ENCODE assay signal across 8 cellular contexts in the genomic region with DNA sequence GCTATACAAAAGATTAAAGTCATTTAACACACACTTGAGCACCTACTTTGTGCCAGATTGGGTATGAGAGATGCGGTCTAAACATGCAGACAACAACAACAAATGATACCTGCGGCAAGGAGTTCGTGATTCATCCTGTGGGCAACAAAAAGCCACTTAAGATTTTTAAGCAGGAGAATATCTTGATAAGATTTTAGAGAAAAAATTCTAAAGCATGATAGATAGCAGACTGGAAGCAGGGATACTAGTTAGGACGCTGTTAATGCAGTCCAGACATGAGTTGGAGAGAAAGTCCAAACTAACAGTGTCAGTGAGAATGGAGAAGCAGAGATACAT. TPM values are rescaled to one million over a fixed set of nuclear protein-coding genes. Genes with fewer than 3 reads are reported as not detected.
A peak's percentile ranks its signal among the peaks of the same experiment; 100 is the strongest.
DNase-seq lines count a peak whose midpoint lies in the region; ATAC-seq and TF ChIP-seq lines count a peak whose summit lies in the region.

No MANE protein-coding gene starts in this region.

- H3K4me3 ChIP-seq in heart right ventricle, result peak overlapping the region in 5 of 10 donors; percentile 63 to 84 (median 74)
- H3K4me3 ChIP-seq in adipocyte (ENCODE audit: low read length), result peak overlapping the region; percentile 81
- no peak overlapping the region for H3K4me3 ChIP-seq in upper lobe of right lung

- intact Hi-C loops in heart right ventricle (cut with DNase I) (loop anchor here in 6 of 10 donors (2.0 to 5.0 kb wide), 9 partner anchors 46 to 401 kb away; a partner anchor contains a TSS), Right ventricle myocardium superior (cut with DNase I) (loop anchor here (5.0 kb wide), 1 partner anchor 49 kb away; no protein-coding TSS in a partner anchor), upper lobe of right lung (cut with DNase I) (no loop called here)

- DNase-seq in heart right ventricle (no peak), Right ventricle myocardium superior (no peak), adipocyte (ENCODE audit: low read depth) (no peak), mesothelial cell of epicardium (ENCODE audit: low spot score in 2 of 2, unreplicated experiment in 2 of 2) (no peak), upper lobe of right lung (no peak), NCI-H2227 treated with DMSO at 0.1 percent for 48 hours (lab: John Stamatoyannopoulos, UW) (no peak), amygdala (lab: John Stamatoyannopoulos, UW) (no peak)

- no peaks in the 10 kb centered on the region for H3K9me3 ChIP-seq in heart right ventricle
- H3K9me3 ChIP-seq in adipocyte (ENCODE audit: control insufficient read depth, low read length), result no peaks in the 10 kb centered on the region
- no peaks in the 10 kb centered on the region for H3K9me3 ChIP-seq in upper lobe of right lung

- H3K27ac Mint-ChIP-seq in mesothelial cell of epicardium, result peak overlapping the region; percentile 97

- H3K36me3 ChIP-seq in heart right ventricle (no peaks in the 10 kb centered on the region), adipocyte (ENCODE audit: control insufficient read depth, insufficient read depth, low read length, severe bottlenecking) (no peaks in the 10 kb centered on the region), upper lobe of right lung (no peaks in the 10 kb centered on the region)

- H3K27ac ChIP-seq in heart right ventricle, result peak overlapping the region; percentile 93 to 99 (median 98)
- H3K27ac ChIP-seq in upper lobe of right lung, result peak overlapping the region; percentile 94

- H3K27me3 ChIP-seq in heart right ventricle (no peaks in the 10 kb centered on the region), adipocyte (replicated peaks; ENCODE audit: control insufficient read depth, insufficient read depth, low read length) (no peaks in the 10 kb centered on the region), upper lobe of right lung (no peaks in the 10 kb centered on the region)

- WGBS in heart right ventricle, 2 donors, result 37 to 51% methylated on average over 4 of the region's 4 CpGs

- no peaks in the 10 kb centered on the region for H3K36me3 Mint-ChIP-seq in mesothelial cell of epicardium

- H3K9me3 Mint-ChIP-seq in mesothelial cell of epicardium, result no peaks in the 10 kb centered on the region

- H3K4me1 ChIP-seq in heart right ventricle (peaks cover 0 to 44% (median 36%) of the 10 kb centered on the region in 9 donors), adipocyte (ENCODE audit: control insufficient read depth, insufficient read depth, low read length) (peaks cover 26% of the 10 kb centered on the region), upper lobe of right lung (peaks cover 32% of the 10 kb centered on the region)

- H3K4me1 Mint-ChIP-seq in mesothelial cell of epicardium, result peaks cover 50% of the 10 kb centered on the region

- H3K27me3 Mint-ChIP-seq in mesothelial cell of epicardium (ENCODE audit: low read depth), result no peaks in the 10 kb centered on the region

- ATAC-seq in heart right ventricle (no peak), Right ventricle myocardium superior (ENCODE audit: poor library complexity) (no peak), upper lobe of right lung (no peak), HG02981 (IDR thresholded peaks at IDR 0.05; ENCODE audit: unreplicated experiment) (no peak)

- no peak for TF ChIP-seq CTCF in heart right ventricle (IDR thresholded peaks at IDR 0.05)
- no peak for TF ChIP-seq CTCF in mesothelial cell of epicardium (IDR thresholded peaks at IDR 0.05; ENCODE audit: unreplicated experiment)
- no peak for TF ChIP-seq CTCF in upper lobe of right lung (IDR thresholded peaks at IDR 0.05)

- peak overlapping the region; percentile 91 for H3K9ac ChIP-seq in adipocyte (ENCODE audit: low read length)

- H3K4me3 Mint-ChIP-seq in mesothelial cell of epicardium, result peak overlapping the region; percentile 87

RNA-seq across cellular contexts. Expression of a gene that starts 1.6 kb away (rescaled TPM):
- total RNA-seq in heart right ventricle (10 to 100 TPM; 22.0 to 34.1 (median 24.9) TPM), Right ventricle myocardium superior (25.1 TPM), mesothelial cell of epicardium (41.9 to 42.3 TPM (median 42.1 TPM) in 3 replicates), upper lobe of right lung (44.7 TPM)
- 10 to 100 TPM; 13.3 to 15.9 TPM for polyA plus RNA-seq in heart right ventricle
